8 cellular contexts compared by ENCODE assay signal in genomic region chr10:27242473-27242950, GRCh38. TPM values are rescaled to one million over a fixed set of nuclear protein-coding genes. Genes with fewer than 3 reads are reported as not detected.
DNase-seq lines count a peak whose midpoint lies in the region; ATAC-seq and TF ChIP-seq lines count a peak whose summit lies in the region.

No MANE protein-coding gene starts in this region.

- intact Hi-C loops in adrenal gland (cut with DNase I), result no loop called here
- intact Hi-C loops in right lobe of liver (cut with DNase I), result no loop called here
- intact Hi-C loops in transverse colon (cut with DNase I; ENCODE audit: low total_unique reads), result no loop called here

- H3K4me1 Mint-ChIP-seq in activated T-cell treated with anti-CD3 and anti-CD28 coated beads, Interleukin-2, amount 50 U/mL, for 72 hours (ENCODE audit: low read depth), result peaks cover 49% of the 10 kb centered on the region

- TF ChIP-seq CTCF in adrenal gland (IDR thresholded peaks at IDR 0.05) (no peak), right lobe of liver (IDR thresholded peaks at IDR 0.05) (no peak), transverse colon (IDR thresholded peaks at IDR 0.05) (no peak)

- no peak for DNase-seq in activated T-cell treated with anti-CD3 and anti-CD28 coated beads, Interleukin-2, amount 50 U/mL, for 72 hours
- DNase-seq in activated T-cell treated with anti-CD3 and anti-CD28 coated beads, Interleukin-2, amount 50 U/mL, for 1 hour, result no peak
- no peak for DNase-seq in adrenal gland
- no peak for DNase-seq in right lobe of liver
- no peak for DNase-seq in transverse colon
- no peak for DNase-seq in stimulated activated CD4-positive, alpha-beta T cell treated with anti-CD3 and anti-CD28 coated beads, Interleukin-1b, Interleukin-23, amount 100 ng/mL, for 48 hours
- DNase-seq in ecto neural progenitor cell (ENCODE audit: low spot score), result no peak

- no peak for TF ChIP-seq EP300 in transverse colon (IDR thresholded peaks at IDR 0.05; ENCODE audit: low read depth)

- H3K36me3 ChIP-seq in adrenal gland (replicated peaks in 1 of 2) (no peaks in the 10 kb centered on the region), right lobe of liver (no peaks in the 10 kb centered on the region), transverse colon (no peaks in the 10 kb centered on the region)

- H3K9me3 Mint-ChIP-seq in activated T-cell treated with anti-CD3 and anti-CD28 coated beads, Interleukin-2, amount 50 U/mL, for 72 hours, result no peaks in the 10 kb centered on the region

- H3K27ac ChIP-seq in adrenal gland (peak overlapping the region; percentile 86 to 98 (median 97)), right lobe of liver (peak overlapping the region; percentile 89 to 96 (median 92)), transverse colon (peak overlapping the region; percentile 95 to 99 (median 99))

- TF ChIP-seq POLR2A in adrenal gland (IDR thresholded peaks at IDR 0.05) (no peak), right lobe of liver (IDR thresholded peaks at IDR 0.05) (no peak), transverse colon (IDR thresholded peaks at IDR 0.05) (no peak)

- H3K27me3 ChIP-seq in adrenal gland (no peaks in the 10 kb centered on the region), right lobe of liver (no peaks in the 10 kb centered on the region), transverse colon (no peaks in the 10 kb centered on the region)

- H3K4me1 ChIP-seq in adrenal gland (replicated peaks in 1 of 2) (peaks cover 15 to 29% of the 10 kb centered on the region in 2 donors), right lobe of liver (peaks cover 0 to 9% (median 3%) of the 10 kb centered on the region in 4 donors), transverse colon (peaks cover 15 to 37% (median 30%) of the 10 kb centered on the region in 4 donors)

- H3K9me3 ChIP-seq in adrenal gland (replicated peaks in 1 of 3) (no peaks in the 10 kb centered on the region), right lobe of liver (no peaks in the 10 kb centered on the region), transverse colon (no peaks in the 10 kb centered on the region)

- no peaks in the 10 kb centered on the region for H3K27me3 Mint-ChIP-seq in activated T-cell treated with anti-CD3 and anti-CD28 coated beads, Interleukin-2, amount 50 U/mL, for 72 hours (ENCODE audit: low read depth)

- H3K27ac Mint-ChIP-seq in activated T-cell treated with anti-CD3 and anti-CD28 coated beads, Interleukin-2, amount 50 U/mL, for 72 hours, result peak overlapping the region; percentile 97

- in situ Hi-C loops in transverse colon (cut with MboI; ENCODE audit: low pct_ligation_motif_present in 1 of 4, low pct_unique_long_range_greater_than_20kb in 1 of 4, low sequenced_read_pairs in 3 of 4), result loop anchor here in 1 of 4 donors (25.0 kb wide), 1 partner anchor 270 kb away; the partner anchor contains the start of gene RAB18

- H3K36me3 Mint-ChIP-seq in activated T-cell treated with anti-CD3 and anti-CD28 coated beads, Interleukin-2, amount 50 U/mL, for 72 hours (ENCODE audit: insufficient read depth in 2 of 2), result peaks cover 2 to 7% of the 10 kb centered on the region in 2 donors

- ATAC-seq in activated T-cell treated with anti-CD3 and anti-CD28 coated beads, Interleukin-2, amount 50 U/mL, for 72 hours (replicated peaks in 1 of 2), result no peak
- ATAC-seq in right lobe of liver, result no peak
- ATAC-seq in GM19467 (IDR thresholded peaks at IDR 0.05; ENCODE audit: unreplicated experiment), result no peak

- peak overlapping the region; percentile 92 to 97 for H3K4me3 Mint-ChIP-seq in activated T-cell treated with anti-CD3 and anti-CD28 coated beads, Interleukin-2, amount 50 U/mL, for 72 hours

- H3K4me3 ChIP-seq in adrenal gland (peak overlapping the region in 3 of 4 donors; percentile 19 to 78 (median 76)), right lobe of liver (peak overlapping the region; percentile 61 to 85 (median 83)), transverse colon (peak overlapping the region; percentile 22 to 69 (median 62))

- WGBS in adrenal gland, 4 donors, result 0 to 1% (median 0%) methylated on average over 6 of the region's 6 CpGs
- 0% methylated on average over 6 of the region's 6 CpGs for WGBS in right lobe of liver (ENCODE audit: insufficient coverage, low coverage, low lambda C conversion rate, missing lambda C conversion rate)
- WGBS in transverse colon (ENCODE audit: low coverage in 1 of 2), 2 donors, result 0 to 2% methylated on average over 6 of the region's 6 CpGs

RNA-seq across cellular contexts. Expression of gene ACBD5, which starts 1.9 kb away (rescaled TPM):
- total RNA-seq in activated T-cell treated with anti-CD3 and anti-CD28 coated beads, Interleukin-2, amount 50 U/mL, for 72 hours, result 10 to 100 TPM; 21.7 to 23.2 TPM
- total RNA-seq in adrenal gland (10 to 100 TPM; 35.6 to 61.9 (median 45.7) TPM), right lobe of liver (10 to 100 TPM; 23.1 to 45.9 (median 32.0) TPM), transverse colon (10 to 100 TPM in 3 of 4 donors, 1 to 10 TPM in 1; 8.2 to 42.6 (median 32.8) TPM)
- 10 to 100 TPM; 10.4 to 50.9 (median 18.0) TPM for polyA plus RNA-seq in adrenal gland
